Comparison of ENCODE assay signal across 13 cellular contexts in the genomic region with DNA sequence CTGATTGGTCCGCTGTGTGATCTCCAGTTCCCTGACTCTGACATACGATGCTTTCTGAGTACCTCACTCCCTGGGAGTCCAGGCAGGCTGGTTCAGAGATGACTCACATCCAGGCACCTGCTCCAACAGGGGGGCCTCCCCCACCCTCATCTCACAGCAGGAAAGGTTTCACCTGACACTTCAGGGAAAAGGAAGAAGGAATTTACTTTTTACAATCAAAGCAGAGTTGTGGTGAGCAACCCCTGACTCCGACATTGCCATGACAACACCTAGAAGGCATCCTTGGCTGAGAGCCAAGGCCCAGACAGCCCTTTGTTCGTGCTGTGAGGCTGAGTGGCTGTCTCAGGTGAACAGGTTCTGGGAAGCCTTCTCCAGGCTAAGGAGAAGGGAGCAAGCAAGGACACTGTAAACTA.
DNase-seq lines count a peak whose midpoint lies in the region; ATAC-seq, FAIRE-seq and TF ChIP-seq lines count a peak whose summit lies in the region.
"Had no signal": no experiment of that assay in that cellular context is flagged by ENCODE, and none has a peak within 500 bp of the region (broad histone marks: within the 10 kb centered on the region; RNA-seq: fewer than 3 reads in every experiment).

No MANE protein-coding gene starts in this region.

- TF ChIP-seq CTCF in GM23338 (conservative IDR thresholded peaks at IDR 0.05; ENCODE audit: low read depth in 2 of 2) (no peak), left lung (IDR thresholded peaks at IDR 0.05) (no peak), esophagus squamous epithelium (IDR thresholded peaks at IDR 0.05) (no peak), progenitor cell of endocrine pancreas (IDR thresholded peaks at IDR 0.05; ENCODE audit: unreplicated experiment) (no peak)

- H4K20me1 ChIP-seq in GM23338 (replicated peaks; ENCODE audit: insufficient read depth), result no peaks in the 10 kb centered on the region

- intact Hi-C loops in left lung (cut with DNase I) (loop anchor here in 1 of 2 donors (10.0 kb wide), 1 partner anchor 955 kb away; no protein-coding TSS in a partner anchor), esophagus squamous epithelium (cut with DNase I) (no loop called here)

- no peak overlapping the region for H3K27ac ChIP-seq in GM23338 (ENCODE audit: low read depth)
- H3K27ac ChIP-seq in left lung, result no peak overlapping the region
- H3K27ac ChIP-seq in esophagus squamous epithelium, result no peak overlapping the region

- H3K27me3 ChIP-seq in GM23338 (ENCODE audit: insufficient read depth) (no peaks in the 10 kb centered on the region), left lung (no peaks in the 10 kb centered on the region), esophagus squamous epithelium (peaks cover 0 to 18% (median 2%) of the 10 kb centered on the region in 4 donors)

- H3F3A ChIP-seq in GM23338 (replicated peaks; ENCODE audit: low read depth), result no peaks in the 10 kb centered on the region

- H3K9me3 ChIP-seq in left lung (no peaks in the 10 kb centered on the region), esophagus squamous epithelium (no peaks in the 10 kb centered on the region)

- DNase-seq in GM23338 (ENCODE audit: low spot score) (peak; percentile 54), NCI-H2081 treated with DMSO at 0.1 percent for 48 hours (lab: John Stamatoyannopoulos, UW) (peak; percentile 44), T1000 (lab: John Stamatoyannopoulos, UW) (peak; percentile 29), left lung (peak in 1 of 2 donors; percentile 34), esophagus squamous epithelium (lab: John Stamatoyannopoulos, UW) (no peak), progenitor cell of endocrine pancreas (ENCODE audit: low spot score, unreplicated experiment) (no peak), frontal cortex (ENCODE audit: low spot score in 2 of 2) (no peak), GOT3 (lab: John Stamatoyannopoulos, UW) (no peak)
- DNase-seq: activated T-cell treated with anti-CD3 and anti-CD28 coated beads, Interleukin-2, amount 50 U/mL, for 4 hours; EL; immature natural killer cell; posterior cingulate gyrus had no signal

- no peak overlapping the region for H3K27ac Mint-ChIP-seq in GM23338
- no peak overlapping the region for H3K27ac Mint-ChIP-seq in progenitor cell of endocrine pancreas
- H3K27ac Mint-ChIP-seq: dendritic cell treated with granulocyte-macrophage colony-stimulating factor and Interleukin-4, amounts not matched to agents 40 ng/mL and 50 ng/mL, for 4 days; immature natural killer cell had no signal

- H3K4me3 ChIP-seq in GM23338, result no peak overlapping the region
- no peak overlapping the region for H3K4me3 ChIP-seq in left lung
- H3K4me3 ChIP-seq in esophagus squamous epithelium, result no peak overlapping the region

- H3K36me3 ChIP-seq in GM23338 (ENCODE audit: insufficient read depth), result no peaks in the 10 kb centered on the region
- no peaks in the 10 kb centered on the region for H3K36me3 ChIP-seq in left lung
- no peaks in the 10 kb centered on the region for H3K36me3 ChIP-seq in esophagus squamous epithelium

- H3K4me1 ChIP-seq in GM23338 (ENCODE audit: insufficient read depth), result peaks cover 8% of the 10 kb centered on the region; the same call in 1 of the 2 replicates
- H3K4me1 ChIP-seq in left lung, result no peaks in the 10 kb centered on the region
- no peaks in the 10 kb centered on the region for H3K4me1 ChIP-seq in esophagus squamous epithelium

- H3K4me2 ChIP-seq in GM23338, result no peak overlapping the region

- H3K9me3 Mint-ChIP-seq in GM23338 (no peaks in the 10 kb centered on the region), progenitor cell of endocrine pancreas (ENCODE audit: low read depth) (no peaks in the 10 kb centered on the region)
- H3K9me3 Mint-ChIP-seq: activated T-cell treated with anti-CD3 and anti-CD28 coated beads, Interleukin-2, amount 50 U/mL, for 4 hours; dendritic cell treated with granulocyte-macrophage colony-stimulating factor and Interleukin-4, amounts not matched to agents 40 ng/mL and 50 ng/mL, for 4 days; immature natural killer cell had no signal

- 17 to 25% methylated on average over 2 to 3 of the region's 4 CpGs for WGBS in esophagus squamous epithelium, 2 donors

- no peak overlapping the region for H2AFZ ChIP-seq in GM23338

- no peak overlapping the region for H3K4me3 Mint-ChIP-seq in GM23338
- H3K4me3 Mint-ChIP-seq in progenitor cell of endocrine pancreas (ENCODE audit: low read depth), result no peak overlapping the region
- H3K4me3 Mint-ChIP-seq: activated T-cell treated with anti-CD3 and anti-CD28 coated beads, Interleukin-2, amount 50 U/mL, for 4 hours; dendritic cell treated with granulocyte-macrophage colony-stimulating factor and Interleukin-4, amounts not matched to agents 40 ng/mL and 50 ng/mL, for 4 days; immature natural killer cell had no signal

- H3K9me2 ChIP-seq in GM23338 (ENCODE audit: insufficient read depth), result no peaks in the 10 kb centered on the region

- no peak for TF ChIP-seq POLR2A in esophagus squamous epithelium (IDR thresholded peaks at IDR 0.05)

- no peaks in the 10 kb centered on the region for H3K36me3 Mint-ChIP-seq in GM23338 (ENCODE audit: low read depth)
- no peaks in the 10 kb centered on the region for H3K36me3 Mint-ChIP-seq in progenitor cell of endocrine pancreas (ENCODE audit: insufficient read depth)
- H3K36me3 Mint-ChIP-seq: immature natural killer cell had no signal

- no peaks in the 10 kb centered on the region for H3K79me2 ChIP-seq in GM23338 (replicated peaks; ENCODE audit: insufficient read depth)

- H3K4me1 Mint-ChIP-seq in GM23338 (peaks cover 13% of the 10 kb centered on the region), progenitor cell of endocrine pancreas (ENCODE audit: low read depth) (peaks cover 3% of the 10 kb centered on the region)
- H3K4me1 Mint-ChIP-seq: immature natural killer cell had no signal

- peaks cover 2% of the 10 kb centered on the region for H3K27me3 Mint-ChIP-seq in GM23338 (ENCODE audit: insufficient read depth, low read depth, poor library complexity)
- H3K27me3 Mint-ChIP-seq in progenitor cell of endocrine pancreas, result peaks cover 71% of the 10 kb centered on the region

- ATAC-seq in GM23338, result peak; percentile 89
- peak; percentile 84 for ATAC-seq in left lung
- ATAC-seq: activated T-cell treated with anti-CD3 and anti-CD28 coated beads, Interleukin-2, amount 50 U/mL, for 4 hours had no signal

- no peak for FAIRE-seq in frontal cortex (lab: Jason Lieb, UNC)

TF ChIP-seq in GM23338, 12 proteins besides CTCF, POLR2A, EP300 and RAD21 (continues in another document):
- TF ChIP-seq ZNF331 (CRISPR knock-in tag; IDR thresholded peaks at IDR 0.05; ENCODE audit: low read depth) (no peak), ZNF114 (CRISPR knock-in tag; IDR thresholded peaks at IDR 0.05) (no peak), ETS1 (IDR thresholded peaks at IDR 0.05) (no peak), EZH2 (IDR thresholded peaks at IDR 0.05; ENCODE audit: low read depth, unreplicated experiment) (no peak), JUNB (IDR thresholded peaks at IDR 0.05; ENCODE audit: unreplicated experiment) (no peak)

Comparison
In these comparisons a context has a peak if more than half of its experiments do, and no peak if none do; other contexts are left out.
1. DNase-seq: peak in GM23338 (single experiment), NCI-H2081 treated with DMSO at 0.1 percent for 48 hours (single experiment) and T1000 (single experiment); none in esophagus squamous epithelium (single experiment), progenitor cell of endocrine pancreas (single experiment), frontal cortex (0 of 2) and GOT3 (single experiment).